Comparison of ENCODE assay signal across 1 cellular context in genomic region chr5:178130576-178131445, GRCh38.
TF ChIP-seq lines count a peak whose summit lies in the region.

A gene with protein sequence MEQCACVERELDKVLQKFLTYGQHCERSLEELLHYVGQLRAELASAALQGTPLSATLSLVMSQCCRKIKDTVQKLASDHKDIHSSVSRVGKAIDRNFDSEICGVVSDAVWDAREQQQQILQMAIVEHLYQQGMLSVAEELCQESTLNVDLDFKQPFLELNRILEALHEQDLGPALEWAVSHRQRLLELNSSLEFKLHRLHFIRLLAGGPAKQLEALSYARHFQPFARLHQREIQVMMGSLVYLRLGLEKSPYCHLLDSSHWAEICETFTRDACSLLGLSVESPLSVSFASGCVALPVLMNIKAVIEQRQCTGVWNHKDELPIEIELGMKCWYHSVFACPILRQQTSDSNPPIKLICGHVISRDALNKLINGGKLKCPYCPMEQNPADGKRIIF (plus strand): TSS chr5:178131014. CDS start chr5:178138120, 7,106 bp downstream.

TF ChIP-seq in HepG2, 621 proteins besides CTCF, POLR2A, EP300 and RAD21 (continued from another document and continues in another):
- 0 out of 2 replicates have a peak, but pooled peaks have one; percentile 39 for TF ChIP-seq HNF1B (CRISPR knock-in tag; IDR thresholded peaks at IDR 0.05)
- peak; percentile 95 for TF ChIP-seq BHLHE40 (IDR thresholded peaks at IDR 0.05; ENCODE audit: low read length)
- TF ChIP-seq HIVEP1 (CRISPR knock-in tag; IDR thresholded peaks at IDR 0.05) = no peak
- TF ChIP-seq ELF1 (CRISPR knock-in tag; IDR thresholded peaks at IDR 0.05) = 0 out of 2 replicates have a peak, but pooled peaks have one; percentile 16
- TF ChIP-seq GLMP (CRISPR knock-in tag; IDR thresholded peaks at IDR 0.05; ENCODE audit: borderline replicate concordance) = no peak
- TF ChIP-seq ZZZ3 (CRISPR knock-in tag; IDR thresholded peaks at IDR 0.05; ENCODE audit: borderline replicate concordance) = peak; percentile 66; the same call in 1 of the 2 replicates
- TF ChIP-seq ZNF207 (IDR thresholded peaks at IDR 0.05; ENCODE audit: borderline replicate concordance) = no peak
- TF ChIP-seq RBM22 (optimal IDR thresholded peaks at IDR 0.05; ENCODE audit: low read length) = no peak
- peak; percentile 84 for TF ChIP-seq YEATS4 (CRISPR knock-in tag; IDR thresholded peaks at IDR 0.05; ENCODE audit: borderline replicate concordance)
- no peak for TF ChIP-seq ADNP (CRISPR knock-in tag; IDR thresholded peaks at IDR 0.05)
- 0 out of 2 replicates have a peak, but pooled peaks have one; percentile 19 for TF ChIP-seq AKNA (CRISPR knock-in tag; IDR thresholded peaks at IDR 0.05; ENCODE audit: borderline replicate concordance)
- TF ChIP-seq ZNF570 (CRISPR knock-in tag; IDR thresholded peaks at IDR 0.05; ENCODE audit: borderline replicate concordance) = no peak
- peak; percentile 52; the same call in 1 of the 2 replicates for TF ChIP-seq KLF6 (CRISPR knock-in tag; IDR thresholded peaks at IDR 0.05)
- TF ChIP-seq, protein P1, sequence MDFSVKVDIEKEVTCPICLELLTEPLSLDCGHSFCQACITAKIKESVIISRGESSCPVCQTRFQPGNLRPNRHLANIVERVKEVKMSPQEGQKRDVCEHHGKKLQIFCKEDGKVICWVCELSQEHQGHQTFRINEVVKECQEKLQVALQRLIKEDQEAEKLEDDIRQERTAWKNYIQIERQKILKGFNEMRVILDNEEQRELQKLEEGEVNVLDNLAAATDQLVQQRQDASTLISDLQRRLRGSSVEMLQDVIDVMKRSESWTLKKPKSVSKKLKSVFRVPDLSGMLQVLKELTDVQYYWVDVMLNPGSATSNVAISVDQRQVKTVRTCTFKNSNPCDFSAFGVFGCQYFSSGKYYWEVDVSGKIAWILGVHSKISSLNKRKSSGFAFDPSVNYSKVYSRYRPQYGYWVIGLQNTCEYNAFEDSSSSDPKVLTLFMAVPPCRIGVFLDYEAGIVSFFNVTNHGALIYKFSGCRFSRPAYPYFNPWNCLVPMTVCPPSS (IDR thresholded peaks at IDR 0.05) = no peak
- TF ChIP-seq, protein P2, sequence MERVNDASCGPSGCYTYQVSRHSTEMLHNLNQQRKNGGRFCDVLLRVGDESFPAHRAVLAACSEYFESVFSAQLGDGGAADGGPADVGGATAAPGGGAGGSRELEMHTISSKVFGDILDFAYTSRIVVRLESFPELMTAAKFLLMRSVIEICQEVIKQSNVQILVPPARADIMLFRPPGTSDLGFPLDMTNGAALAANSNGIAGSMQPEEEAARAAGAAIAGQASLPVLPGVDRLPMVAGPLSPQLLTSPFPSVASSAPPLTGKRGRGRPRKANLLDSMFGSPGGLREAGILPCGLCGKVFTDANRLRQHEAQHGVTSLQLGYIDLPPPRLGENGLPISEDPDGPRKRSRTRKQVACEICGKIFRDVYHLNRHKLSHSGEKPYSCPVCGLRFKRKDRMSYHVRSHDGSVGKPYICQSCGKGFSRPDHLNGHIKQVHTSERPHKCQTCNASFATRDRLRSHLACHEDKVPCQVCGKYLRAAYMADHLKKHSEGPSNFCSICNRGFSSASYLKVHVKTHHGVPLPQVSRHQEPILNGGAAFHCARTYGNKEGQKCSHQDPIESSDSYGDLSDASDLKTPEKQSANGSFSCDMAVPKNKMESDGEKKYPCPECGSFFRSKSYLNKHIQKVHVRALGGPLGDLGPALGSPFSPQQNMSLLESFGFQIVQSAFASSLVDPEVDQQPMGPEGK (CRISPR knock-in tag; IDR thresholded peaks at IDR 0.05) = peak; percentile 87
- no peak for TF ChIP-seq BRCA1 (CRISPR knock-in tag; IDR thresholded peaks at IDR 0.05)
- peak; percentile 75; the same call in 1 of the 2 replicates for TF ChIP-seq CCDC6 (CRISPR knock-in tag; IDR thresholded peaks at IDR 0.05)
- TF ChIP-seq ZNF160 (CRISPR knock-in tag; IDR thresholded peaks at IDR 0.05) = peak; percentile 21; the same call in 1 of the 2 replicates
- peak; percentile 54; the same call in 1 of the 2 replicates for TF ChIP-seq EED (CRISPR knock-in tag; IDR thresholded peaks at IDR 0.05)
- TF ChIP-seq MLX (CRISPR knock-in tag; IDR thresholded peaks at IDR 0.05) = no peak; the same call in 1 of the 2 replicates
- TF ChIP-seq HDAC1 (CRISPR knock-in tag; IDR thresholded peaks at IDR 0.05) = peak; percentile 82
- TF ChIP-seq ZNF704 (CRISPR knock-in tag; IDR thresholded peaks at IDR 0.05; ENCODE audit: borderline replicate concordance) = peak; percentile 38; the same call in 1 of the 2 replicates
- TF ChIP-seq ARNT2 (CRISPR knock-in tag; IDR thresholded peaks at IDR 0.05; ENCODE audit: low read depth) = peak; percentile 28; the same call in 1 of the 2 replicates
- TF ChIP-seq AGO2 (optimal IDR thresholded peaks at IDR 0.05; ENCODE audit: low read depth, low read length) = peak; percentile 28
- no peak for TF ChIP-seq NR2F6 (IDR thresholded peaks at IDR 0.05)
- TF ChIP-seq NR2F6 (CRISPR knock-in tag; IDR thresholded peaks at IDR 0.05) = no peak
- no peak for TF ChIP-seq SRSF4 (IDR thresholded peaks at IDR 0.05; ENCODE audit: low read depth, low read length, poor library complexity, severe bottlenecking)
- TF ChIP-seq ZNF557 (CRISPR knock-in tag; IDR thresholded peaks at IDR 0.05) = no peak
- TF ChIP-seq THAP11 (CRISPR knock-in tag; IDR thresholded peaks at IDR 0.05) = peak; percentile 78
- TF ChIP-seq KAT7 (CRISPR knock-in tag; IDR thresholded peaks at IDR 0.05; ENCODE audit: borderline replicate concordance) = 0 out of 2 replicates have a peak, but pooled peaks have one; percentile 21
- peak; percentile 55; the same call in 1 of the 2 replicates for TF ChIP-seq ZNF275 (CRISPR knock-in tag; IDR thresholded peaks at IDR 0.05; ENCODE audit: borderline replicate concordance)
- TF ChIP-seq HOXA5 (CRISPR knock-in tag; IDR thresholded peaks at IDR 0.05) = peak; percentile 67; the same call in 1 of the 2 replicates
- peak; percentile 88 for TF ChIP-seq ZNF691 (CRISPR knock-in tag; IDR thresholded peaks at IDR 0.05; ENCODE audit: borderline replicate concordance, low read depth)
- peak; percentile 65; the same call in 1 of the 2 replicates for TF ChIP-seq ZNF770 (CRISPR knock-in tag; IDR thresholded peaks at IDR 0.05)
- peak; percentile 46; the same call in 1 of the 2 replicates for TF ChIP-seq ZFP90 (CRISPR knock-in tag; IDR thresholded peaks at IDR 0.05; ENCODE audit: borderline replicate concordance)
- TF ChIP-seq, protein P3, sequence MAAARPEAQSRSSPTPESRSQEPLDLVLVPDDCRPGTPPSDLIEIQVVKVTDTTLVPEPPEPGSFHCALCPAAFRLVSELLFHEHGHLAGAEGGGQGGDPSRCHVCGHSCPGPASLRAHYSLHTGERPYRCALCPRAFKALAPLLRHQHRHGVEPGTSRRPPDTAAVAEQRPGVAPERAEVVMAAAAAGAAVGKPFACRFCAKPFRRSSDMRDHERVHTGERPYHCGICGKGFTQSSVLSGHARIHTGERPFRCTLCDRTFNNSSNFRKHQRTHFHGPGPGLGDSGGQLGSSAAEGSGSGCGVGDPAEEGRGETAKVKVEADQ (CRISPR knock-in tag; IDR thresholded peaks at IDR 0.05; ENCODE audit: borderline replicate concordance) = peak; percentile 21; the same call in 1 of the 2 replicates
- peak; percentile 98 for TF ChIP-seq HNRNPLL (IDR thresholded peaks at IDR 0.05; ENCODE audit: low read depth, low read length, poor library complexity, severe bottlenecking)
- TF ChIP-seq JUN (CRISPR knock-in tag; IDR thresholded peaks at IDR 0.05) = 0 out of 2 replicates have a peak, but pooled peaks have one; percentile 23
- 0 out of 2 replicates have a peak, but pooled peaks have one; percentile 77 for TF ChIP-seq ZNF34 (CRISPR knock-in tag; IDR thresholded peaks at IDR 0.05; ENCODE audit: borderline replicate concordance)
- TF ChIP-seq ZNF225 (CRISPR knock-in tag; IDR thresholded peaks at IDR 0.05) = no peak
- no peak for TF ChIP-seq NCOA5 (CRISPR knock-in tag; IDR thresholded peaks at IDR 0.05)
